8 cellular contexts compared by ENCODE assay signal in the genomic region with DNA sequence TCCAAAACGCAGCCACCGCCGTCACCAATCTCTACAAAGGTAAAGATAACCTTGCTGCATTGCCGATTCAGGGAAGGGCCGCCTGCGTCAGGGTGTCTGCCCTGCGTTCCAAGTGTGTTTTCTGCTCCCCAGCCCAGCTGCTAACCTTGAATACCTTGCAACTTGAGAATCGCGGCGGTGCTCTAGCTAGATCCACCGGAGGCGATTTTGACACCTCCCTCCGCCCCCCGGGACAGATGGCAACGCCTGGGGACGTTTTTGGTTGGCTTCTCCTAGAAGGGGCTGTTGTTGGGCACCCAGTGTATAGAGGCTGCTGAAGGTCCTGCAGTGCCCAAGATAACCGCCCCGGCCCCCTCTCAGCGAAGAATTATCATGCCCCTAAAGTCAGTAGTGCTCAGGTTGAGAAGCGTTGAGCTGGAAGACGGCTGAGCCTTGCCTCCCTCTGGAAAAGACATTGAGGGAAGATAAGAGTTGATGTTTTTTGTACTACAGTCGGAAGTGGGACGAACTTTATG. TPM values are rescaled to one million over a fixed set of nuclear protein-coding genes. Genes with fewer than 3 reads are reported as not detected.
DNase-seq lines count a peak whose midpoint lies in the region; ATAC-seq and TF ChIP-seq lines count a peak whose summit lies in the region.

No MANE protein-coding gene starts in this region.

- H3K27me3 ChIP-seq in duodenal mucosa (ENCODE audit: control insufficient read depth in 1 of 2, insufficient read depth in 2 of 2, low read length in 2 of 2) (no peaks in the 10 kb centered on the region), mucosa of stomach (ENCODE audit: control insufficient read depth, insufficient read depth, low read length) (no peaks in the 10 kb centered on the region), upper lobe of left lung (no peaks in the 10 kb centered on the region)

- no peak for ATAC-seq in upper lobe of left lung (ENCODE audit: low FRiP score in 2 of 2)

- DNase-seq in NCI-H345 (lab: John Stamatoyannopoulos, UW) (peak; percentile 31), NCI-H345 treated with DMSO at 0.1 percent for 48 hours (lab: John Stamatoyannopoulos, UW; ENCODE audit: unreplicated experiment) (no peak), T-helper 2 cell (peak in 3 of 5 experiments; percentile 12 to 49 (median 22)), upper lobe of left lung (peak in 1 of 2 donors; percentile 37), HuH-7.5 (ENCODE audit: low spot score) (no peak), NCI-H187 treated with DMSO at 0.1 percent for 48 hours (lab: John Stamatoyannopoulos, UW) (no peak)

- H3K9me3 ChIP-seq in duodenal mucosa (ENCODE audit: control insufficient read depth in 1 of 2, low read length in 2 of 2) = no peaks in the 10 kb centered on the region
- no peaks in the 10 kb centered on the region for H3K9me3 ChIP-seq in mucosa of stomach (ENCODE audit: control insufficient read depth, low read length)
- H3K9me3 ChIP-seq in upper lobe of left lung = no peaks in the 10 kb centered on the region

- WGBS in upper lobe of left lung, 2 donors = 1 to 3% methylated on average over 11 to 23 of the region's 23 CpGs

- no peak for TF ChIP-seq POLR2A in upper lobe of left lung (IDR thresholded peaks at IDR 0.05)

- H3K9ac ChIP-seq in duodenal mucosa (ENCODE audit: low read depth in 1 of 2, low read length in 2 of 2) (peak overlapping the region; percentile 94 to 97), mucosa of stomach (ENCODE audit: low read length) (peak overlapping the region; percentile 97)

- H3K4me3 ChIP-seq in duodenal mucosa (ENCODE audit: low read depth in 1 of 2, low read length in 2 of 2) (peak overlapping the region; percentile 89 to 92), mucosa of stomach (ENCODE audit: low read length) (peak overlapping the region; percentile 94), upper lobe of left lung (peak overlapping the region; percentile 63 to 92 (median 84))

- peak in 1 of 6 experiments; percentile 13 for TF ChIP-seq CTCF in upper lobe of left lung (IDR thresholded peaks at IDR 0.05)

- TF ChIP-seq EP300 in upper lobe of left lung (IDR thresholded peaks at IDR 0.05) = no peak

- H3K36me3 ChIP-seq in duodenal mucosa (ENCODE audit: control insufficient read depth in 1 of 2, insufficient read depth in 2 of 2, low read length in 2 of 2) (peaks cover 0 to 16% of the 10 kb centered on the region in 2 donors), mucosa of stomach (ENCODE audit: control insufficient read depth, insufficient read depth, low read length) (peaks cover 6% of the 10 kb centered on the region), upper lobe of left lung (peaks cover 0 to 30% (median 10%) of the 10 kb centered on the region in 4 donors)

- H3K27ac ChIP-seq in duodenal mucosa (ENCODE audit: low read depth, low read length) (peak overlapping the region; percentile 99), upper lobe of left lung (peak overlapping the region; percentile 97 to 100 (median 99))

- H3K4me1 ChIP-seq in duodenal mucosa (ENCODE audit: control insufficient read depth in 1 of 2, insufficient read depth in 2 of 2, low read length in 2 of 2) = peaks cover 43 to 45% of the 10 kb centered on the region in 2 donors
- H3K4me1 ChIP-seq in mucosa of stomach (ENCODE audit: control insufficient read depth, insufficient read depth, low read length) = peaks cover 41% of the 10 kb centered on the region
- H3K4me1 ChIP-seq in upper lobe of left lung = peaks cover 46 to 65% (median 56%) of the 10 kb centered on the region in 4 donors

RNA-seq across cellular contexts. Expression of gene HAPSTR1, which starts 1.6 kb away (rescaled TPM):
- total RNA-seq in upper lobe of left lung = 10 to 100 TPM; 37.3 to 62.9 (median 46.0) TPM

Comparison
In these comparisons a context has a peak if more than half of its experiments do, and no peak if none do; other contexts are left out.
1. DNase-seq: peak in NCI-H345 (single experiment) and T-helper 2 cell (3 of 5); none in NCI-H345 treated with DMSO at 0.1 percent for 48 hours (single experiment), HuH-7.5 (single experiment) and NCI-H187 treated with DMSO at 0.1 percent for 48 hours (single experiment).
2. Peak in every context shown above with its lines, with median percentiles within 50 percentile points of each other: H3K4me3 ChIP-seq.